Comparison of ENCODE assay signal across 1 cellular context in the genomic region with DNA sequence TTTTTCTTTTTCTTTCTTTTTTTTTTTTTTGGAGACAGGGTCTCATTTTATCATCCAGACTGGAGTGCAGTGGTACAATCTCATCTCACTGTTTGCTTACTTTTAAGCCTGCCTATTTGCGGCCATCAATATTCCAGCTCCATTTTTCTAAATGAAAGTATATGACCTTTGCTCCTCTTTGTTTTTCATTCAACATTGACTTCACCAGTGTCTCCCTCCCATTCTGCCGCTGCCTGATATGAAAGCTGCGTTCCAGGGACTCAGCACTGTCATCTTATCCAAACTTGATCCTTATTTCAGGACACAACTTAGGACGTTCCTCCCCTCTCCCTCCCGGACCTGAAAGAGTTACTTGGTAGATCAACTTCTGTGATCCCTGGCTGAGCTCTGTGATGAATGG.
TF ChIP-seq lines count a peak whose summit lies in the region.

No MANE protein-coding gene starts in this region.

TF ChIP-seq in HepG2, 621 proteins besides CTCF, POLR2A, EP300 and RAD21 (continued from another document and continues in another):
- TF ChIP-seq, protein P1, sequence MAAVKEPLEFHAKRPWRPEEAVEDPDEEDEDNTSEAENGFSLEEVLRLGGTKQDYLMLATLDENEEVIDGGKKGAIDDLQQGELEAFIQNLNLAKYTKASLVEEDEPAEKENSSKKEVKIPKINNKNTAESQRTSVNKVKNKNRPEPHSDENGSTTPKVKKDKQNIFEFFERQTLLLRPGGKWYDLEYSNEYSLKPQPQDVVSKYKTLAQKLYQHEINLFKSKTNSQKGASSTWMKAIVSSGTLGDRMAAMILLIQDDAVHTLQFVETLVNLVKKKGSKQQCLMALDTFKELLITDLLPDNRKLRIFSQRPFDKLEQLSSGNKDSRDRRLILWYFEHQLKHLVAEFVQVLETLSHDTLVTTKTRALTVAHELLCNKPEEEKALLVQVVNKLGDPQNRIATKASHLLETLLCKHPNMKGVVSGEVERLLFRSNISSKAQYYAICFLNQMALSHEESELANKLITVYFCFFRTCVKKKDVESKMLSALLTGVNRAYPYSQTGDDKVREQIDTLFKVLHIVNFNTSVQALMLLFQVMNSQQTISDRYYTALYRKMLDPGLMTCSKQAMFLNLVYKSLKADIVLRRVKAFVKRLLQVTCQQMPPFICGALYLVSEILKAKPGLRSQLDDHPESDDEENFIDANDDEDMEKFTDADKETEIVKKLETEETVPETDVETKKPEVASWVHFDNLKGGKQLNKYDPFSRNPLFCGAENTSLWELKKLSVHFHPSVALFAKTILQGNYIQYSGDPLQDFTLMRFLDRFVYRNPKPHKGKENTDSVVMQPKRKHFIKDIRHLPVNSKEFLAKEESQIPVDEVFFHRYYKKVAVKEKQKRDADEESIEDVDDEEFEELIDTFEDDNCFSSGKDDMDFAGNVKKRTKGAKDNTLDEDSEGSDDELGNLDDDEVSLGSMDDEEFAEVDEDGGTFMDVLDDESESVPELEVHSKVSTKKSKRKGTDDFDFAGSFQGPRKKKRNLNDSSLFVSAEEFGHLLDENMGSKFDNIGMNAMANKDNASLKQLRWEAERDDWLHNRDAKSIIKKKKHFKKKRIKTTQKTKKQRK (IDR thresholded peaks at IDR 0.05; ENCODE audit: low read length), result no peak
- peak; percentile 42; the same call in 1 of the 2 replicates for TF ChIP-seq FOXO1 (CRISPR knock-in tag; IDR thresholded peaks at IDR 0.05)
- TF ChIP-seq ZNF879 (CRISPR knock-in tag; IDR thresholded peaks at IDR 0.05), result no peak
- TF ChIP-seq NRL (CRISPR knock-in tag; IDR thresholded peaks at IDR 0.05; ENCODE audit: borderline replicate concordance), result no peak
- TF ChIP-seq FOXK1 (CRISPR knock-in tag; IDR thresholded peaks at IDR 0.05; ENCODE audit: borderline replicate concordance, low read depth), result peak; percentile 22; the same call in 1 of the 2 replicates
- no peak for TF ChIP-seq REL (CRISPR knock-in tag; conservative IDR thresholded peaks at IDR 0.05)
- TF ChIP-seq, protein P2, sequence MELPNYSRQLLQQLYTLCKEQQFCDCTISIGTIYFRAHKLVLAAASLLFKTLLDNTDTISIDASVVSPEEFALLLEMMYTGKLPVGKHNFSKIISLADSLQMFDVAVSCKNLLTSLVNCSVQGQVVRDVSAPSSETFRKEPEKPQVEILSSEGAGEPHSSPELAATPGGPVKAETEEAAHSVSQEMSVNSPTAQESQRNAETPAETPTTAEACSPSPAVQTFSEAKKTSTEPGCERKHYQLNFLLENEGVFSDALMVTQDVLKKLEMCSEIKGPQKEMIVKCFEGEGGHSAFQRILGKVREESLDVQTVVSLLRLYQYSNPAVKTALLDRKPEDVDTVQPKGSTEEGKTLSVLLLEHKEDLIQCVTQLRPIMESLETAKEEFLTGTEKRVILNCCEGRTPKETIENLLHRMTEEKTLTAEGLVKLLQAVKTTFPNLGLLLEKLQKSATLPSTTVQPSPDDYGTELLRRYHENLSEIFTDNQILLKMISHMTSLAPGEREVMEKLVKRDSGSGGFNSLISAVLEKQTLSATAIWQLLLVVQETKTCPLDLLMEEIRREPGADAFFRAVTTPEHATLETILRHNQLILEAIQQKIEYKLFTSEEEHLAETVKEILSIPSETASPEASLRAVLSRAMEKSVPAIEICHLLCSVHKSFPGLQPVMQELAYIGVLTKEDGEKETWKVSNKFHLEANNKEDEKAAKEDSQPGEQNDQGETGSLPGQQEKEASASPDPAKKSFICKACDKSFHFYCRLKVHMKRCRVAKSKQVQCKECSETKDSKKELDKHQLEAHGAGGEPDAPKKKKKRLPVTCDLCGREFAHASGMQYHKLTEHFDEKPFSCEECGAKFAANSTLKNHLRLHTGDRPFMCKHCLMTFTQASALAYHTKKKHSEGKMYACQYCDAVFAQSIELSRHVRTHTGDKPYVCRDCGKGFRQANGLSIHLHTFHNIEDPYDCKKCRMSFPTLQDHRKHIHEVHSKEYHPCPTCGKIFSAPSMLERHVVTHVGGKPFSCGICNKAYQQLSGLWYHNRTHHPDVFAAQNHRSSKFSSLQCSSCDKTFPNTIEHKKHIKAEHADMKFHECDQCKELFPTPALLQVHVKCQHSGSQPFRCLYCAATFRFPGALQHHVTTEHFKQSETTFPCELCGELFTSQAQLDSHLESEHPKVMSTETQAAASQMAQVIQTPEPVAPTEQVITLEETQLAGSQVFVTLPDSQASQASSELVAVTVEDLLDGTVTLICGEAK (IDR thresholded peaks at IDR 0.05), result no peak
- TF ChIP-seq, protein P2 (CRISPR knock-in tag; IDR thresholded peaks at IDR 0.05), result no peak
- TF ChIP-seq, protein P3, sequence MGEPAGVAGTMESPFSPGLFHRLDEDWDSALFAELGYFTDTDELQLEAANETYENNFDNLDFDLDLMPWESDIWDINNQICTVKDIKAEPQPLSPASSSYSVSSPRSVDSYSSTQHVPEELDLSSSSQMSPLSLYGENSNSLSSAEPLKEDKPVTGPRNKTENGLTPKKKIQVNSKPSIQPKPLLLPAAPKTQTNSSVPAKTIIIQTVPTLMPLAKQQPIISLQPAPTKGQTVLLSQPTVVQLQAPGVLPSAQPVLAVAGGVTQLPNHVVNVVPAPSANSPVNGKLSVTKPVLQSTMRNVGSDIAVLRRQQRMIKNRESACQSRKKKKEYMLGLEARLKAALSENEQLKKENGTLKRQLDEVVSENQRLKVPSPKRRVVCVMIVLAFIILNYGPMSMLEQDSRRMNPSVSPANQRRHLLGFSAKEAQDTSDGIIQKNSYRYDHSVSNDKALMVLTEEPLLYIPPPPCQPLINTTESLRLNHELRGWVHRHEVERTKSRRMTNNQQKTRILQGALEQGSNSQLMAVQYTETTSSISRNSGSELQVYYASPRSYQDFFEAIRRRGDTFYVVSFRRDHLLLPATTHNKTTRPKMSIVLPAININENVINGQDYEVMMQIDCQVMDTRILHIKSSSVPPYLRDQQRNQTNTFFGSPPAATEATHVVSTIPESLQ (CRISPR knock-in tag; conservative IDR thresholded peaks at IDR 0.05), result no peak
- TF ChIP-seq TOE1 (CRISPR knock-in tag; IDR thresholded peaks at IDR 0.05), result no peak
- TF ChIP-seq BCL6 (CRISPR knock-in tag; IDR thresholded peaks at IDR 0.05), result 0 out of 2 replicates have a peak, but pooled peaks have one; percentile 23
- no peak for TF ChIP-seq ZNF619 (CRISPR knock-in tag; IDR thresholded peaks at IDR 0.05)
- no peak for TF ChIP-seq ZNF333 (CRISPR knock-in tag; IDR thresholded peaks at IDR 0.05; ENCODE audit: borderline replicate concordance)
- no peak for TF ChIP-seq ZNF883 (CRISPR knock-in tag; IDR thresholded peaks at IDR 0.05; ENCODE audit: not compliant biosample characterization)
- TF ChIP-seq REXO4 (CRISPR knock-in tag; IDR thresholded peaks at IDR 0.05; ENCODE audit: borderline replicate concordance), result no peak
- TF ChIP-seq ZNF605 (CRISPR knock-in tag; IDR thresholded peaks at IDR 0.05), result no peak
- no peak for TF ChIP-seq AGO2 (optimal IDR thresholded peaks at IDR 0.05; ENCODE audit: low read depth, low read length)
- TF ChIP-seq, protein P4, sequence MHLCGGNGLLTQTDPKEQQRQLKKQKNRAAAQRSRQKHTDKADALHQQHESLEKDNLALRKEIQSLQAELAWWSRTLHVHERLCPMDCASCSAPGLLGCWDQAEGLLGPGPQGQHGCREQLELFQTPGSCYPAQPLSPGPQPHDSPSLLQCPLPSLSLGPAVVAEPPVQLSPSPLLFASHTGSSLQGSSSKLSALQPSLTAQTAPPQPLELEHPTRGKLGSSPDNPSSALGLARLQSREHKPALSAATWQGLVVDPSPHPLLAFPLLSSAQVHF (CRISPR knock-in tag; IDR thresholded peaks at IDR 0.05), result no peak
- no peak for TF ChIP-seq ZNF10 (CRISPR knock-in tag; IDR thresholded peaks at IDR 0.05; ENCODE audit: borderline replicate concordance, low read depth)
- TF ChIP-seq AKAP8 (CRISPR knock-in tag; IDR thresholded peaks at IDR 0.05), result no peak
- peak; percentile 52; the same call in 1 of the 2 replicates for TF ChIP-seq RXRB (CRISPR knock-in tag; IDR thresholded peaks at IDR 0.05; ENCODE audit: borderline replicate concordance)
- TF ChIP-seq, protein P5, sequence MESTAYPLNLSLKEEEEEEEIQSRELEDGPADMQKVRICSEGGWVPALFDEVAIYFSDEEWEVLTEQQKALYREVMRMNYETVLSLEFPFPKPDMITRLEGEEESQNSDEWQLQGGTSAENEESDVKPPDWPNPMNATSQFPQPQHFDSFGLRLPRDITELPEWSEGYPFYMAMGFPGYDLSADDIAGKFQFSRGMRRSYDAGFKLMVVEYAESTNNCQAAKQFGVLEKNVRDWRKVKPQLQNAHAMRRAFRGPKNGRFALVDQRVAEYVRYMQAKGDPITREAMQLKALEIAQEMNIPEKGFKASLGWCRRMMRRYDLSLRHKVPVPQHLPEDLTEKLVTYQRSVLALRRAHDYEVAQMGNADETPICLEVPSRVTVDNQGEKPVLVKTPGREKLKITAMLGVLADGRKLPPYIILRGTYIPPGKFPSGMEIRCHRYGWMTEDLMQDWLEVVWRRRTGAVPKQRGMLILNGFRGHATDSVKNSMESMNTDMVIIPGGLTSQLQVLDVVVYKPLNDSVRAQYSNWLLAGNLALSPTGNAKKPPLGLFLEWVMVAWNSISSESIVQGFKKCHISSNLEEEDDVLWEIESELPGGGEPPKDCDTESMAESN (CRISPR knock-in tag; conservative IDR thresholded peaks at IDR 0.05), result no peak
- TF ChIP-seq, protein P6, sequence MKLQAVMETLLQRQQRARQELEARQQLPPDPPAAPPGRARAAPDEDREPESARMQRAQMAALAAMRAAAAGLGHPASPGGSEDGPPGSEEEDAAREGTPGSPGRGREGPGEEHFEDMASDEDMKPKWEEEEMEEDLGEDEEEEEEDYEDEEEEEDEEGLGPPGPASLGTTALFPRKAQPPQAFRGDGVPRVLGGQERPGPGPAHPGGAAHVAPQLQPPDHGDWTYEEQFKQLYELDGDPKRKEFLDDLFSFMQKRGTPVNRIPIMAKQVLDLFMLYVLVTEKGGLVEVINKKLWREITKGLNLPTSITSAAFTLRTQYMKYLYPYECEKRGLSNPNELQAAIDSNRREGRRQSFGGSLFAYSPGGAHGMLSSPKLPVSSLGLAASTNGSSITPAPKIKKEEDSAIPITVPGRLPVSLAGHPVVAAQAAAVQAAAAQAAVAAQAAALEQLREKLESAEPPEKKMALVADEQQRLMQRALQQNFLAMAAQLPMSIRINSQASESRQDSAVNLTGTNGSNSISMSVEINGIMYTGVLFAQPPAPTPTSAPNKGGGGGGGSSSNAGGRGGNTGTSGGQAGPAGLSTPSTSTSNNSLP (IDR thresholded peaks at IDR 0.05; ENCODE audit: low read depth, low read length), result peak; percentile 45; the same call in 1 of the 2 replicates
- TF ChIP-seq ZNF773 (CRISPR knock-in tag; IDR thresholded peaks at IDR 0.05; ENCODE audit: borderline replicate concordance), result no peak
- no peak for TF ChIP-seq TBX3 (IDR thresholded peaks at IDR 0.05; ENCODE audit: borderline replicate concordance)
- no peak for TF ChIP-seq JUN (CRISPR knock-in tag; IDR thresholded peaks at IDR 0.05)
- no peak for TF ChIP-seq GPN1 (CRISPR knock-in tag; IDR thresholded peaks at IDR 0.05; ENCODE audit: borderline replicate concordance)
- no peak for TF ChIP-seq ZNF530 (CRISPR knock-in tag; IDR thresholded peaks at IDR 0.05; ENCODE audit: low read depth)
- TF ChIP-seq KLF15 (CRISPR knock-in tag; IDR thresholded peaks at IDR 0.05; ENCODE audit: borderline replicate concordance), result no peak
- TF ChIP-seq ZBTB20 (CRISPR knock-in tag; IDR thresholded peaks at IDR 0.05; ENCODE audit: borderline replicate concordance, low read depth), result no peak
- no peak for TF ChIP-seq ZSCAN22 (CRISPR knock-in tag; IDR thresholded peaks at IDR 0.05)
- no peak for TF ChIP-seq ZNF724P (CRISPR knock-in tag; IDR thresholded peaks at IDR 0.05; ENCODE audit: borderline replicate concordance)
- no peak for TF ChIP-seq ZSCAN9 (CRISPR knock-in tag; IDR thresholded peaks at IDR 0.05; ENCODE audit: borderline replicate concordance)
- no peak for TF ChIP-seq KMT2B (CRISPR knock-in tag; IDR thresholded peaks at IDR 0.05)
- no peak for TF ChIP-seq JARID2 (CRISPR knock-in tag; IDR thresholded peaks at IDR 0.05; ENCODE audit: insufficient replicate concordance)
- peak; percentile 55 for TF ChIP-seq ZMYM4 (CRISPR knock-in tag; IDR thresholded peaks at IDR 0.05)
- TF ChIP-seq ISL2 (CRISPR knock-in tag; IDR thresholded peaks at IDR 0.05), result peak; percentile 26; the same call in 1 of the 2 replicates
- TF ChIP-seq, protein P7, sequence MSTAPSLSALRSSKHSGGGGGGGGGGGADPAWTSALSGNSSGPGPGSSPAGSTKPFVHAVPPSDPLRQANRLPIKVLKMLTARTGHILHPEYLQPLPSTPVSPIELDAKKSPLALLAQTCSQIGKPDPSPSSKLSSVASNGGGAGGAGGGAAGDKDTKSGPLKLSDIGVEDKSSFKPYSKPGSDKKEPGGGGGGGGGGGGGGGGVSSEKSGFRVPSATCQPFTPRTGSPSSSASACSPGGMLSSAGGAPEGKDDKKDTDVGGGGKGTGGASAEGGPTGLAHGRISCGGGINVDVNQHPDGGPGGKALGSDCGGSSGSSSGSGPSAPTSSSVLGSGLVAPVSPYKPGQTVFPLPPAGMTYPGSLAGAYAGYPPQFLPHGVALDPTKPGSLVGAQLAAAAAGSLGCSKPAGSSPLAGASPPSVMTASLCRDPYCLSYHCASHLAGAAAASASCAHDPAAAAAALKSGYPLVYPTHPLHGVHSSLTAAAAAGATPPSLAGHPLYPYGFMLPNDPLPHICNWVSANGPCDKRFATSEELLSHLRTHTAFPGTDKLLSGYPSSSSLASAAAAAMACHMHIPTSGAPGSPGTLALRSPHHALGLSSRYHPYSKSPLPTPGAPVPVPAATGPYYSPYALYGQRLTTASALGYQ (CRISPR knock-in tag; IDR thresholded peaks at IDR 0.05), result no peak
